In the genomic region with DNA sequence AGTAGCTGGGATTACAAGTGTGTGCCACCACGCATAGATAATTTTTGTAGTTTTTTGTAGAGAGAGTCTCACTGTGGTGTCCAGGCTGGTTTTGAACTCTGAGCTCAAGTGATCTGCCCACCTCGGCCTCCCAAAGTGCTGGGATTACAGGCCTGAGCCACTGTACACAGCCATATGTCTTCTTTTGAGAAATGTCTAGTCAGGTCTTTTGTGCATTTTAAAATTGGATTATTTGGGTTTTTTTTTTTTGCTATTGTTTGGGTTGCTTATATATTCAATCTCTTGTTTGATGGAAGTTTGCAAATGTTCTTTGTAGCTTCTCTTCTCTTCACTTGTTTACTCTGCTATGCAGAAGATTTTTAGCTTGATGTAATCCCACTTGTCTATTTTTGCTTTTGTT, we compare ENCODE assay signal across 1 cellular context.
TF ChIP-seq lines count a peak whose summit lies in the region.

No MANE protein-coding gene starts in this region.

TF ChIP-seq in HepG2, 621 proteins besides CTCF, POLR2A, EP300 and RAD21:
- TF ChIP-seq NFATC3 (CRISPR knock-in tag; IDR thresholded peaks at IDR 0.05) (no peak), MAFK (conservative IDR thresholded peaks at IDR 0.05 in 1 of 2, IDR thresholded peaks at IDR 0.05 in 1 of 2; ENCODE audit: low read length in 2 of 2) (peak; percentile 29 to 67; a peak in 3 of 4 replicates), ZNF598 (CRISPR knock-in tag; IDR thresholded peaks at IDR 0.05; ENCODE audit: borderline replicate concordance) (no peak), MTA1 (CRISPR knock-in tag; IDR thresholded peaks at IDR 0.05; ENCODE audit: borderline replicate concordance) (no peak), MBD4 (IDR thresholded peaks at IDR 0.05; ENCODE audit: borderline replicate concordance, low read length) (no peak), POLR2G (IDR thresholded peaks at IDR 0.05; ENCODE audit: low read depth, low read length) (no peak), ZFP37 (CRISPR knock-in tag; IDR thresholded peaks at IDR 0.05; ENCODE audit: borderline replicate concordance) (no peak), ZNF720 (CRISPR knock-in tag; IDR thresholded peaks at IDR 0.05) (no peak)
- TF ChIP-seq, protein P1, sequence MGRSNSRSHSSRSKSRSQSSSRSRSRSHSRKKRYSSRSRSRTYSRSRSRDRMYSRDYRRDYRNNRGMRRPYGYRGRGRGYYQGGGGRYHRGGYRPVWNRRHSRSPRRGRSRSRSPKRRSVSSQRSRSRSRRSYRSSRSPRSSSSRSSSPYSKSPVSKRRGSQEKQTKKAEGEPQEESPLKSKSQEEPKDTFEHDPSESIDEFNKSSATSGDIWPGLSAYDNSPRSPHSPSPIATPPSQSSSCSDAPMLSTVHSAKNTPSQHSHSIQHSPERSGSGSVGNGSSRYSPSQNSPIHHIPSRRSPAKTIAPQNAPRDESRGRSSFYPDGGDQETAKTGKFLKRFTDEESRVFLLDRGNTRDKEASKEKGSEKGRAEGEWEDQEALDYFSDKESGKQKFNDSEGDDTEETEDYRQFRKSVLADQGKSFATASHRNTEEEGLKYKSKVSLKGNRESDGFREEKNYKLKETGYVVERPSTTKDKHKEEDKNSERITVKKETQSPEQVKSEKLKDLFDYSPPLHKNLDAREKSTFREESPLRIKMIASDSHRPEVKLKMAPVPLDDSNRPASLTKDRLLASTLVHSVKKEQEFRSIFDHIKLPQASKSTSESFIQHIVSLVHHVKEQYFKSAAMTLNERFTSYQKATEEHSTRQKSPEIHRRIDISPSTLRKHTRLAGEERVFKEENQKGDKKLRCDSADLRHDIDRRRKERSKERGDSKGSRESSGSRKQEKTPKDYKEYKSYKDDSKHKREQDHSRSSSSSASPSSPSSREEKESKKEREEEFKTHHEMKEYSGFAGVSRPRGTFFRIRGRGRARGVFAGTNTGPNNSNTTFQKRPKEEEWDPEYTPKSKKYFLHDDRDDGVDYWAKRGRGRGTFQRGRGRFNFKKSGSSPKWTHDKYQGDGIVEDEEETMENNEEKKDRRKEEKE (IDR thresholded peaks at IDR 0.05): no peak
